1 cellular context compared by ENCODE assay signal in genomic region chr3:126205717-126206655, GRCh38.
TF ChIP-seq lines count a peak whose summit lies in the region.

No MANE protein-coding gene starts in this region.

TF ChIP-seq in IMR-90, 13 proteins besides CTCF, POLR2A, EP300 and RAD21 (continued from another document):
- TF ChIP-seq ELK1 (IDR thresholded peaks at IDR 0.05; ENCODE audit: borderline replicate concordance, low read depth, low read length) = no peak
